ENCODE assay signal across 18 cellular contexts in the genomic region with DNA sequence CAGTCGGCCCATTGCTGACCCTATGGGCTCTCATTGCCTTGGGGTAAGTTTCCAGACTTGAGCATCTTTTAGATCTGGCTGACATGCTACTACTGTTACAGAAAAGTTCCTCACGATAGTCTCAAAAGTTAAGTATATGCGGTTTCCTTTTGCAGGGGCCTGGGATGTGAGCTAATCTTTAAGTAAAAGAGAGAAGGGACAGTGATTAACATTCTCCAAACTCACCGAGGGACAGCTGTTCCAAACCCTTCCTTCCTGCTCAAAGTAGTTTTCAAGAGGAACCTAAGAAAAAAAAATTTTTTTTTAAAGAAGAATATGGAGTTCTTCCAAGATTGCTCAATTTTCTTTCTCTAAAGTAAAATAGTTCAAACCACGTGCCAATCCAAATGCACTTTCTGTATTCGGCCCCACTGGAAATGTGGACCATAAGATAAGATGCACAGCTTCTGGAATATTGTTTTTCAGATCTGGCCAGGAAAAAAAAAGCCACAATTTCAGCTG.
DNase-seq lines count a peak whose midpoint lies in the region; ATAC-seq, FAIRE-seq and TF ChIP-seq lines count a peak whose summit lies in the region.
"Had no signal": no experiment of that assay in that cellular context is flagged by ENCODE, and none has a peak within 500 bp of the region (broad histone marks: within the 10 kb centered on the region; RNA-seq: fewer than 3 reads in every experiment).

No MANE protein-coding gene starts in this region.

- peak; percentile 40 for DNase-seq in AG10803 (ENCODE audit: low read depth)
- DNase-seq in K562 (ENCODE audit: extremely low read depth in 1 of 4, low spot score in 3 of 4) = no peak
- no peak for DNase-seq in right atrium auricular region (ENCODE audit: low spot score)
- DNase-seq in pulmonary artery endothelial cell (ENCODE audit: low read depth, low spot score) = peak; percentile 15
- no peak for DNase-seq in glomerular visceral epithelial cell (ENCODE audit: extremely low spot score)
- no peak for DNase-seq in COLO668 (lab: John Stamatoyannopoulos, UW; ENCODE audit: unreplicated experiment)
- DNase-seq: activated CD8-positive, alpha-beta memory T cell treated with anti-CD3 and anti-CD28 coated beads for 24 hours; DMS79; effector memory CD4-positive, alpha-beta T cell; MG63; NCI-H2171 treated with DMSO at 0.1 percent for 48 hours; PC-3 had no signal

- TF ChIP-seq RAD21 in K562 (CRISPR knock-in tag; conservative IDR thresholded peaks at IDR 0.05 in 1 of 2, IDR thresholded peaks at IDR 0.05 in 1 of 2) = no peak

- no peak for TF ChIP-seq EP300 in K562 (IDR thresholded peaks at IDR 0.05; ENCODE audit: low read length)

- intact Hi-C loops in K562 (cut with micrococcal nuclease) = no loop called here

- H3K4me1 ChIP-seq in K562 (replicated peaks in 1 of 2; ENCODE audit: control insufficient read depth in 2 of 2, insufficient read depth in 2 of 2, low read length in 2 of 2) (no peaks in the 10 kb centered on the region), right atrium auricular region (peaks cover 0 to 17% of the 10 kb centered on the region in 2 donors)

- TF ChIP-seq CTCF in AG10803 (conservative IDR thresholded peaks at IDR 0.05; ENCODE audit: low read length) (no peak), K562 (IDR thresholded peaks at IDR 0.05 in 2 of 3, conservative IDR thresholded peaks at IDR 0.05 in 1 of 3; ENCODE audit: insufficient read depth in 2 of 3, low read depth in 1 of 3, low read length in 3 of 3) (no peak), right atrium auricular region (IDR thresholded peaks at IDR 0.05) (no peak)

- H3K27me3 ChIP-seq in K562 (ENCODE audit: control insufficient read depth in 2 of 2, insufficient read depth in 2 of 2, low read length in 2 of 2) (peaks cover 2 to 4% of the 10 kb centered on the region in 2 experiments; a peak in 1 of 5 replicates), right atrium auricular region (no peaks in the 10 kb centered on the region)
- H3K27me3 ChIP-seq: MG63 had no signal

- POLR2A ChIA-PET in K562 (lab: Yijun Ruan, JAX) = interaction anchor here (0.5 to 0.8 kb wide), 4 partner anchors 9 to 403 kb away, joined by 3 to 4 read pairs (median 3); no protein-coding TSS in a partner anchor

- TF ChIP-seq POLR2A in K562 (conservative IDR thresholded peaks at IDR 0.05) = no peak

- no peak overlapping the region for H3K4me3 ChIP-seq in AG10803 (ENCODE audit: low read length)
- no peak overlapping the region for H3K4me3 ChIP-seq in K562
- H3K4me3 ChIP-seq in right atrium auricular region = no peak overlapping the region
- H3K4me3 ChIP-seq: MG63 had no signal

- no peak for ATAC-seq in K562
- no peak for ATAC-seq in HG03378 (IDR thresholded peaks at IDR 0.05; ENCODE audit: unreplicated experiment)
- ATAC-seq in esophagus mucosa = no peak

- H3K4me2 ChIP-seq in K562 (ENCODE audit: insufficient read depth, low read length) = no peak overlapping the region

- H3K79me2 ChIP-seq in K562 (ENCODE audit: control insufficient read depth, insufficient read depth, low read length) = no peaks in the 10 kb centered on the region

- FAIRE-seq in K562 (lab: Jason Lieb, UNC) = no peak
- FAIRE-seq: GM12892, GM19239, urothelium cell line had no signal

- no peaks in the 10 kb centered on the region for H3K9me3 ChIP-seq in K562 (replicated peaks; ENCODE audit: control insufficient read depth, insufficient read depth, low read depth, low read length)
- H3K9me3 ChIP-seq in right atrium auricular region = no peaks in the 10 kb centered on the region
- H3K9me3 ChIP-seq: MG63 had no signal

- CTCF ChIA-PET in K562 (lab: Yijun Ruan, JAX; ENCODE audit: low intra/inter-chr PET ratio) = no interaction called here

- no peak overlapping the region for H2AFZ ChIP-seq in K562 (ENCODE audit: low read depth, low read length)

- no peaks in the 10 kb centered on the region for H3K36me3 ChIP-seq in K562 (ENCODE audit: control insufficient read depth, insufficient read depth, low read length)
- no peaks in the 10 kb centered on the region for H3K36me3 ChIP-seq in right atrium auricular region
- H3K36me3 ChIP-seq: MG63 had no signal

- no TSS peak for BruUV-seq in K562 (replicated peaks; lab: Mats Ljungman, UMichigan)

- WGBS in K562 (ENCODE audit: insufficient coverage, low coverage, missing lambda C conversion rate) = 3% methylated on average over 6 of the region's 6 CpGs

- H3K9me1 ChIP-seq in K562 (ENCODE audit: control insufficient read depth, insufficient read depth, low read length) = no peaks in the 10 kb centered on the region

- no peak overlapping the region for H3K27ac ChIP-seq in K562 (ENCODE audit: extremely low read depth, low read depth, low read length)
- H3K27ac ChIP-seq in right atrium auricular region = peak overlapping the region; percentile 21 to 65
- H3K27ac ChIP-seq: HL-60 had no signal

- H3K9ac ChIP-seq in K562 (ENCODE audit: insufficient read depth in 1 of 2, low read depth in 2 of 2, low read length in 2 of 2) = no peak overlapping the region

- H4K20me1 ChIP-seq in K562 (replicated peaks; ENCODE audit: control insufficient read depth, insufficient read depth, low read length) = no peaks in the 10 kb centered on the region

- in situ Hi-C loops in K562 (cut with MboI) = no loop called here

TF ChIP-seq in K562, 482 proteins besides CTCF, POLR2A, EP300 and RAD21:
- TF ChIP-seq SP1 (CRISPR knock-in tag; IDR thresholded peaks at IDR 0.05) = no peak
- no peak for TF ChIP-seq ZNF146 (CRISPR knock-in tag; IDR thresholded peaks at IDR 0.05; ENCODE audit: unreplicated experiment)
- TF ChIP-seq CBFA2T3 (IDR thresholded peaks at IDR 0.05) = peak; percentile 15; the same call in 1 of the 2 replicates
- no peak for TF ChIP-seq PHF20 (IDR thresholded peaks at IDR 0.05; ENCODE audit: partially characterized antibody)
- no peak for TF ChIP-seq CEBPG (CRISPR knock-in tag; IDR thresholded peaks at IDR 0.05)
- TF ChIP-seq CEBPG (tag; conservative IDR thresholded peaks at IDR 0.05 in 1 of 2, IDR thresholded peaks at IDR 0.05 in 1 of 2) = peak in 1 of 2 experiments; percentile 39; a peak in 2 of 4 replicates
TF ChIP-seq in K562: peak in this region for 2.

Comparison
In these comparisons a context has a peak if more than half of its experiments do, and no peak if none do; other contexts are left out.
1. DNase-seq: peak in AG10803 (single experiment) and pulmonary artery endothelial cell (single experiment); none in K562 (0 of 4), right atrium auricular region (single experiment), glomerular visceral epithelial cell (single experiment) and COLO668 (single experiment).